21 cellular contexts compared by ENCODE assay signal in genomic region chr4:19213388-19213787, GRCh38.
DNase-seq lines count a peak whose midpoint lies in the region; ATAC-seq, FAIRE-seq and TF ChIP-seq lines count a peak whose summit lies in the region.
"Had no signal": no experiment of that assay in that cellular context is flagged by ENCODE, and none has a peak within 500 bp of the region (broad histone marks: within the 10 kb centered on the region; RNA-seq: fewer than 3 reads in every experiment).

No MANE protein-coding gene starts in this region.

- H3K36me3 ChIP-seq in astrocyte (ENCODE audit: insufficient read depth, low read length): no peaks in the 10 kb centered on the region
- no peaks in the 10 kb centered on the region for H3K36me3 ChIP-seq in smooth muscle cell (ENCODE audit: low read depth)
- H3K36me3 ChIP-seq: tibial nerve had no signal

- FAIRE-seq in astrocyte (lab: Jason Lieb, UNC): no peak
- FAIRE-seq: keratinocyte had no signal

- H3K79me2 ChIP-seq in astrocyte (ENCODE audit: insufficient read depth, low read length) (no peaks in the 10 kb centered on the region), smooth muscle cell (ENCODE audit: low read depth) (no peaks in the 10 kb centered on the region)

- H3K4me3 Mint-ChIP-seq in astrocyte (ENCODE audit: unreplicated experiment): no peak overlapping the region
- H3K4me3 Mint-ChIP-seq in glutamatergic neuron (ENCODE audit: unreplicated experiment): no peak overlapping the region
- H3K4me3 Mint-ChIP-seq: activated B cell treated with CpG ODN at 0.5 μM for 24 hours; activated naive CD8-positive, alpha-beta T cell treated with anti-CD3 and anti-CD28 coated beads for 36 hours; stimulated activated naive B cell treated with anti-CD40 and anti-IgM and Interleukin-4, amounts not matched to agents 10 μg/mL and 1 μg/mL and 100 μg/mL, for 72 hours; T-helper 17 cell had no signal

- peaks cover 7% of the 10 kb centered on the region for H3F3A ChIP-seq in smooth muscle cell (ENCODE audit: low read depth)

- H2AFZ ChIP-seq in astrocyte (ENCODE audit: low read depth, low read length): no peak overlapping the region
- no peak overlapping the region for H2AFZ ChIP-seq in smooth muscle cell (ENCODE audit: low read depth)

- DNase-seq in NCI-H2227 (lab: John Stamatoyannopoulos, UW; ENCODE audit: unreplicated experiment): peak; percentile 7
- DNase-seq in NCI-H2227 treated with DMSO at 0.1 percent for 48 hours (lab: John Stamatoyannopoulos, UW): no peak
- peak; percentile 86 for DNase-seq in astrocyte (ENCODE audit: low read depth)
- DNase-seq in iris pigment epithelial cell (ENCODE audit: low read depth): peak; percentile 76
- DNase-seq in smooth muscle cell (lab: John Stamatoyannopoulos, UW; ENCODE audit: unreplicated experiment): no peak
- DNase-seq in glutamatergic neuron: no peak
- DNase-seq in medulla oblongata (ENCODE audit: extremely low spot score): no peak
- DNase-seq: activated B cell treated with CpG ODN at 0.5 μM for 24 hours; activated naive CD8-positive, alpha-beta T cell treated with anti-CD3 and anti-CD28 coated beads for 36 hours; caudate nucleus; DMS53; mammary epithelial cell; NCI-H446 treated with DMSO at 0.1 percent for 48 hours; SHP77; stimulated activated naive B cell treated with anti-CD40 and anti-IgM and Interleukin-4, amounts not matched to agents 10 μg/mL and 1 μg/mL and 100 μg/mL, for 72 hours; T-helper 17 cell had no signal

- H3K27me3 ChIP-seq in astrocyte (ENCODE audit: insufficient read depth, low read length) (no peaks in the 10 kb centered on the region), smooth muscle cell (ENCODE audit: low read depth) (no peaks in the 10 kb centered on the region)
- H3K27me3 ChIP-seq: tibial nerve had no signal

- no peaks in the 10 kb centered on the region for H3K9me3 ChIP-seq in astrocyte (ENCODE audit: insufficient read depth, low read depth, low read length)
- H3K9me3 ChIP-seq in smooth muscle cell (replicated peaks; ENCODE audit: low read depth): peaks cover 3% of the 10 kb centered on the region
- H3K9me3 ChIP-seq: tibial nerve had no signal

- H3K4me2 ChIP-seq in astrocyte (ENCODE audit: low read length): no peak overlapping the region
- H3K4me2 ChIP-seq in smooth muscle cell: peak overlapping the region; percentile 42

- no peaks in the 10 kb centered on the region for H3K4me1 Mint-ChIP-seq in astrocyte (ENCODE audit: low read depth, unreplicated experiment)
- H3K4me1 Mint-ChIP-seq in glutamatergic neuron (ENCODE audit: low read depth, unreplicated experiment): no peaks in the 10 kb centered on the region
- H3K4me1 Mint-ChIP-seq: activated B cell treated with CpG ODN at 0.5 μM for 24 hours; activated naive CD8-positive, alpha-beta T cell treated with anti-CD3 and anti-CD28 coated beads for 36 hours; stimulated activated naive B cell treated with anti-CD40 and anti-IgM and Interleukin-4, amounts not matched to agents 10 μg/mL and 1 μg/mL and 100 μg/mL, for 72 hours; T-helper 17 cell had no signal

- H3K36me3 Mint-ChIP-seq in astrocyte (ENCODE audit: low read depth, unreplicated experiment) (no peaks in the 10 kb centered on the region), glutamatergic neuron (ENCODE audit: unreplicated experiment) (no peaks in the 10 kb centered on the region)
- H3K36me3 Mint-ChIP-seq: activated naive CD8-positive, alpha-beta T cell treated with anti-CD3 and anti-CD28 coated beads for 36 hours; stimulated activated naive B cell treated with anti-CD40 and anti-IgM and Interleukin-4, amounts not matched to agents 10 μg/mL and 1 μg/mL and 100 μg/mL, for 72 hours had no signal

- H3K27ac ChIP-seq in astrocyte (ENCODE audit: low read depth, low read length) (no peak overlapping the region), smooth muscle cell (ENCODE audit: low read depth) (peak overlapping the region; percentile 40)
- H3K27ac ChIP-seq: C4-2B, tibial nerve had no signal

- ATAC-seq in GM19035 (IDR thresholded peaks at IDR 0.05; ENCODE audit: unreplicated experiment): no peak
- ATAC-seq: esophagus mucosa; stimulated activated naive B cell treated with anti-CD40 and anti-IgM and Interleukin-4, amounts not matched to agents 10 μg/mL and 1 μg/mL and 100 μg/mL, for 72 hours; T-helper 17 cell had no signal

- H4K20me1 ChIP-seq in astrocyte (ENCODE audit: insufficient read depth, low read length) (no peaks in the 10 kb centered on the region), smooth muscle cell (ENCODE audit: low read depth) (no peaks in the 10 kb centered on the region)

- TF ChIP-seq CTCF in astrocyte (IDR thresholded peaks at IDR 0.05; ENCODE audit: insufficient read depth, low read depth, low read length): no peak
- no peak for TF ChIP-seq CTCF in smooth muscle cell (IDR thresholded peaks at IDR 0.05; ENCODE audit: borderline replicate concordance, insufficient read depth, poor library complexity, severe bottlenecking)
- no peak for TF ChIP-seq CTCF in glutamatergic neuron (IDR thresholded peaks at IDR 0.05; ENCODE audit: partially characterized antibody, unreplicated experiment)

- H3K9me3 Mint-ChIP-seq in astrocyte (ENCODE audit: unreplicated experiment) (no peaks in the 10 kb centered on the region), glutamatergic neuron (ENCODE audit: unreplicated experiment) (no peaks in the 10 kb centered on the region)

- H3K9ac ChIP-seq in astrocyte (ENCODE audit: low read length) (no peak overlapping the region), smooth muscle cell (ENCODE audit: low read depth) (no peak overlapping the region)

- WGBS in smooth muscle cell (ENCODE audit: low lambda C conversion rate): 8% methylated on average over 3 of the region's 3 CpGs

- H3K27me3 Mint-ChIP-seq in astrocyte (ENCODE audit: low read depth, unreplicated experiment): no peaks in the 10 kb centered on the region
- peaks cover 1% of the 10 kb centered on the region for H3K27me3 Mint-ChIP-seq in glutamatergic neuron (ENCODE audit: unreplicated experiment)
- H3K27me3 Mint-ChIP-seq: activated B cell treated with CpG ODN at 0.5 μM for 24 hours; activated naive CD8-positive, alpha-beta T cell treated with anti-CD3 and anti-CD28 coated beads for 36 hours; stimulated activated naive B cell treated with anti-CD40 and anti-IgM and Interleukin-4, amounts not matched to agents 10 μg/mL and 1 μg/mL and 100 μg/mL, for 72 hours; T-helper 17 cell had no signal

- H3K4me3 ChIP-seq in astrocyte (ENCODE audit: insufficient read depth, low read depth, low read length) (no peak overlapping the region), smooth muscle cell (no peak overlapping the region)
- H3K4me3 ChIP-seq: tibial nerve had no signal

- no peak overlapping the region for H3K27ac Mint-ChIP-seq in astrocyte (ENCODE audit: unreplicated experiment)
- no peak overlapping the region for H3K27ac Mint-ChIP-seq in glutamatergic neuron (ENCODE audit: unreplicated experiment)
- H3K27ac Mint-ChIP-seq: activated B cell treated with CpG ODN at 0.5 μM for 24 hours; activated naive CD8-positive, alpha-beta T cell treated with anti-CD3 and anti-CD28 coated beads for 36 hours; stimulated activated naive B cell treated with anti-CD40 and anti-IgM and Interleukin-4, amounts not matched to agents 10 μg/mL and 1 μg/mL and 100 μg/mL, for 72 hours; T-helper 17 cell had no signal

- H3K4me1 ChIP-seq in astrocyte (ENCODE audit: insufficient read depth, low read length) (peaks cover 7% of the 10 kb centered on the region), smooth muscle cell (ENCODE audit: low read depth) (peaks cover 21% of the 10 kb centered on the region)
- H3K4me1 ChIP-seq: tibial nerve had no signal

Comparison
In these comparisons a context has a peak if more than half of its experiments do, and no peak if none do; other contexts are left out.
1. DNase-seq: peak in NCI-H2227 (single experiment), astrocyte (single experiment) and iris pigment epithelial cell (single experiment); none in NCI-H2227 treated with DMSO at 0.1 percent for 48 hours (single experiment), smooth muscle cell (single experiment), glutamatergic neuron (single experiment) and medulla oblongata (single experiment).